1 cellular context compared by ENCODE assay signal in the genomic region with DNA sequence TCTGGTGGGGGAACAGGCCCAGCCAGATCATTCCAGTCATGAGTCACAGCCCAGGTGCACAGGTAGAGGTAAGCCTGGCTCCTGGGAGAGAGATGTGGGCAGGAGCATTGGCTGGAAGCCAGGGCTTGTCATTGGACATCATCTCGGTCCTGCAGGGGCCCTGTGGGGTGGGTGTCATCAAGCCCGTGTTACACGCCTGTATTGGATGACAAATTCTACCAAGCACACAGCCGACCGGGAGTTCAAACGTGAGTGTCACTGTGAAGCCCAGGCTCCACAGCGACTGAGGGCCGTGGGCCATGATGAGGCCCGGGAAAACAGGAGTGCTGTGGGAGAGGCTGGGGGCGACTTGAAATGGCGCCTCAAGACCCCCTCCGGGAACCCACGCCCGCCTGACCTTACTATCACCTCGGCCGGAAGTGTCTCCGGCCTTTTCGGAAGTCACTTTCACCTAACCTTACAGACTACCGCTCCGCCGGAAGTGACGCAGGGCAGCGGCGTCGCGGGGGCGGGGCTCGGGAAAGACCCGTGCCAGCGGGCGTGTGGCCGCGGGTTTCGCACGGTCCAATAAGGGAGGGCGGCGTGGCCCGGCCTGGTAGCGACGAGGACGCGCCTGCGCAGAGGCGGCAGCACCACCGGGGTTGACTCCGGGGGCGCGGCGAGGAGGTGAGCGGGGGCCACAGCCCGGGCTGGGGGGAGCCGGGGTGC.
TF ChIP-seq lines count a peak whose summit lies in the region.

Gene FKBP2 (plus strand): TSS at position 629 of the 708 bp plus-strand sequence. CDS start 1,293 bp downstream, outside the sequence.

TF ChIP-seq in K562, 482 proteins besides CTCF, POLR2A, EP300 and RAD21 (continued from another document and continues in another):
- TF ChIP-seq USF1 (CRISPR knock-in tag; IDR thresholded peaks at IDR 0.05): peak; percentile 67
- peak; percentile 93 for TF ChIP-seq ETV5 (CRISPR knock-in tag; IDR thresholded peaks at IDR 0.05; ENCODE audit: low read depth)
- TF ChIP-seq ZNF23 (CRISPR knock-in tag; IDR thresholded peaks at IDR 0.05): peak; percentile 70; the same call in 1 of the 2 replicates
- TF ChIP-seq ZBTB7A (IDR thresholded peaks at IDR 0.05; ENCODE audit: borderline replicate concordance, control insufficient read depth, low read depth, low read length): peak; percentile 96
- TF ChIP-seq, protein P1, sequence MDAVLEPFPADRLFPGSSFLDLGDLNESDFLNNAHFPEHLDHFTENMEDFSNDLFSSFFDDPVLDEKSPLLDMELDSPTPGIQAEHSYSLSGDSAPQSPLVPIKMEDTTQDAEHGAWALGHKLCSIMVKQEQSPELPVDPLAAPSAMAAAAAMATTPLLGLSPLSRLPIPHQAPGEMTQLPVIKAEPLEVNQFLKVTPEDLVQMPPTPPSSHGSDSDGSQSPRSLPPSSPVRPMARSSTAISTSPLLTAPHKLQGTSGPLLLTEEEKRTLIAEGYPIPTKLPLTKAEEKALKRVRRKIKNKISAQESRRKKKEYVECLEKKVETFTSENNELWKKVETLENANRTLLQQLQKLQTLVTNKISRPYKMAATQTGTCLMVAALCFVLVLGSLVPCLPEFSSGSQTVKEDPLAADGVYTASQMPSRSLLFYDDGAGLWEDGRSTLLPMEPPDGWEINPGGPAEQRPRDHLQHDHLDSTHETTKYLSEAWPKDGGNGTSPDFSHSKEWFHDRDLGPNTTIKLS (IDR thresholded peaks at IDR 0.05; ENCODE audit: borderline replicate concordance, low read depth): peak; percentile 67; the same call in 1 of the 2 replicates
- peak; percentile 4; the same call in 1 of the 2 replicates for TF ChIP-seq CBFA2T3 (IDR thresholded peaks at IDR 0.05)
- peak in 1 of 2 experiments; percentile 19; a peak in 1 of 3 replicates for TF ChIP-seq CBX3 (IDR thresholded peaks at IDR 0.05; ENCODE audit: borderline replicate concordance in 1 of 2, low read length in 2 of 2)
- no peak for TF ChIP-seq ESRRB (CRISPR knock-in tag; IDR thresholded peaks at IDR 0.05; ENCODE audit: borderline replicate concordance)
- TF ChIP-seq EGR1 (conservative IDR thresholded peaks at IDR 0.05): peak; percentile 91
- TF ChIP-seq POLR2AphosphoS2 (IDR thresholded peaks at IDR 0.05; ENCODE audit: low read length): peak; percentile 98
- TF ChIP-seq ZC3H4 (CRISPR knock-in tag; IDR thresholded peaks at IDR 0.05; ENCODE audit: borderline replicate concordance): peak; percentile 93; the same call in 1 of the 2 replicates
- TF ChIP-seq SIN3A (IDR thresholded peaks at IDR 0.05; ENCODE audit: borderline replicate concordance in 2 of 2, control insufficient read depth in 1 of 2, low read depth in 2 of 2, low read length in 2 of 2): peak; percentile 44 to 62; a peak in 1 of 4 replicates
- TF ChIP-seq, protein P2, sequence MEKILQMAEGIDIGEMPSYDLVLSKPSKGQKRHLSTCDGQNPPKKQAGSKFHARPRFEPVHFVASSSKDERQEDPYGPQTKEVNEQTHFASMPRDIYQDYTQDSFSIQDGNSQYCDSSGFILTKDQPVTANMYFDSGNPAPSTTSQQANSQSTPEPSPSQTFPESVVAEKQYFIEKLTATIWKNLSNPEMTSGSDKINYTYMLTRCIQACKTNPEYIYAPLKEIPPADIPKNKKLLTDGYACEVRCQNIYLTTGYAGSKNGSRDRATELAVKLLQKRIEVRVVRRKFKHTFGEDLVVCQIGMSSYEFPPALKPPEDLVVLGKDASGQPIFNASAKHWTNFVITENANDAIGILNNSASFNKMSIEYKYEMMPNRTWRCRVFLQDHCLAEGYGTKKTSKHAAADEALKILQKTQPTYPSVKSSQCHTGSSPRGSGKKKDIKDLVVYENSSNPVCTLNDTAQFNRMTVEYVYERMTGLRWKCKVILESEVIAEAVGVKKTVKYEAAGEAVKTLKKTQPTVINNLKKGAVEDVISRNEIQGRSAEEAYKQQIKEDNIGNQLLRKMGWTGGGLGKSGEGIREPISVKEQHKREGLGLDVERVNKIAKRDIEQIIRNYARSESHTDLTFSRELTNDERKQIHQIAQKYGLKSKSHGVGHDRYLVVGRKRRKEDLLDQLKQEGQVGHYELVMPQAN (IDR thresholded peaks at IDR 0.05; ENCODE audit: borderline replicate concordance): peak; percentile 55
- peak; percentile 52; the same call in 1 of the 2 replicates for TF ChIP-seq ATF1 (CRISPR knock-in tag; IDR thresholded peaks at IDR 0.05)
- TF ChIP-seq ATF1 (tag; IDR thresholded peaks at IDR 0.05): peak; percentile 97
- 0 out of 2 replicates have a peak, but pooled peaks have one; percentile 81 for TF ChIP-seq CREB5 (CRISPR knock-in tag; IDR thresholded peaks at IDR 0.05)
- TF ChIP-seq ZNF133 (CRISPR knock-in tag; IDR thresholded peaks at IDR 0.05): no peak
- no peak for TF ChIP-seq ZNF24 (IDR thresholded peaks at IDR 0.05)
- 0 out of 2 replicates have a peak, but pooled peaks have one; percentile 58 for TF ChIP-seq ZNF586 (CRISPR knock-in tag; conservative IDR thresholded peaks at IDR 0.05)
- peak; percentile 95 for TF ChIP-seq CXXC5 (CRISPR knock-in tag; IDR thresholded peaks at IDR 0.05)
- TF ChIP-seq ZNF232 (CRISPR knock-in tag; IDR thresholded peaks at IDR 0.05): peak; percentile 29; the same call in 1 of the 2 replicates
- TF ChIP-seq SNAPC5 (CRISPR knock-in tag; IDR thresholded peaks at IDR 0.05): no peak
- no peak; the same call in 1 of the 2 replicates for TF ChIP-seq TARDBP (IDR thresholded peaks at IDR 0.05)
- TF ChIP-seq ZFP1 (CRISPR knock-in tag; IDR thresholded peaks at IDR 0.05): peak; percentile 67; the same call in 1 of the 2 replicates
- peak; percentile 39 for TF ChIP-seq ETS1 (conservative IDR thresholded peaks at IDR 0.05; ENCODE audit: control insufficient read depth, low read depth, low read length)
- no peak for TF ChIP-seq HDGF (IDR thresholded peaks at IDR 0.05)
- TF ChIP-seq ESRRA (IDR thresholded peaks at IDR 0.05; ENCODE audit: borderline replicate concordance, low read depth): peak; percentile 95
- TF ChIP-seq PHF8 (IDR thresholded peaks at IDR 0.05; ENCODE audit: borderline replicate concordance, low read length): peak; percentile 88; the same call in 1 of the 2 replicates
- TF ChIP-seq, protein P3, sequence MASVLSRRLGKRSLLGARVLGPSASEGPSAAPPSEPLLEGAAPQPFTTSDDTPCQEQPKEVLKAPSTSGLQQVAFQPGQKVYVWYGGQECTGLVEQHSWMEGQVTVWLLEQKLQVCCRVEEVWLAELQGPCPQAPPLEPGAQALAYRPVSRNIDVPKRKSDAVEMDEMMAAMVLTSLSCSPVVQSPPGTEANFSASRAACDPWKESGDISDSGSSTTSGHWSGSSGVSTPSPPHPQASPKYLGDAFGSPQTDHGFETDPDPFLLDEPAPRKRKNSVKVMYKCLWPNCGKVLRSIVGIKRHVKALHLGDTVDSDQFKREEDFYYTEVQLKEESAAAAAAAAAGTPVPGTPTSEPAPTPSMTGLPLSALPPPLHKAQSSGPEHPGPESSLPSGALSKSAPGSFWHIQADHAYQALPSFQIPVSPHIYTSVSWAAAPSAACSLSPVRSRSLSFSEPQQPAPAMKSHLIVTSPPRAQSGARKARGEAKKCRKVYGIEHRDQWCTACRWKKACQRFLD (CRISPR knock-in tag; IDR thresholded peaks at IDR 0.05): peak; percentile 70; the same call in 1 of the 2 replicates
- TF ChIP-seq SPI1 (IDR thresholded peaks at IDR 0.05; ENCODE audit: borderline replicate concordance, low read depth, low read length): peak; percentile 35; the same call in 1 of the 2 replicates
- peak; percentile 56 for TF ChIP-seq L3MBTL2 (IDR thresholded peaks at IDR 0.05)
- peak; percentile 42; the same call in 1 of the 2 replicates for TF ChIP-seq TFAP4 (CRISPR knock-in tag; IDR thresholded peaks at IDR 0.05; ENCODE audit: borderline replicate concordance)
- TF ChIP-seq ZNF431 (CRISPR knock-in tag; IDR thresholded peaks at IDR 0.05): peak; percentile 13; the same call in 1 of the 2 replicates
- peak; percentile 79 for TF ChIP-seq RBM25 (IDR thresholded peaks at IDR 0.05; ENCODE audit: low read depth, low read length, severe bottlenecking)
- TF ChIP-seq GABPB1 (CRISPR knock-in tag; IDR thresholded peaks at IDR 0.05): peak; percentile 99
- TF ChIP-seq ZEB2 (IDR thresholded peaks at IDR 0.05): peak; percentile 91
- no peak for TF ChIP-seq ZNF197 (CRISPR knock-in tag; IDR thresholded peaks at IDR 0.05; ENCODE audit: low read depth)
- TF ChIP-seq ZKSCAN1 (IDR thresholded peaks at IDR 0.05; ENCODE audit: low read depth, low read length): no peak
- TF ChIP-seq MYC (IDR thresholded peaks at IDR 0.05; ENCODE audit: low read depth, low read length): peak; percentile 79
- peak; percentile 91; the same call in 1 of the 2 replicates for TF ChIP-seq MYC (CRISPR knock-in tag; IDR thresholded peaks at IDR 0.05; ENCODE audit: borderline replicate concordance, low read depth)
- peak; percentile 99 for TF ChIP-seq GABPA (tag; conservative IDR thresholded peaks at IDR 0.05; ENCODE audit: low read depth)
- TF ChIP-seq YY1 (IDR thresholded peaks at IDR 0.05; ENCODE audit: borderline replicate concordance in 1 of 3, control insufficient read depth in 1 of 3, extremely low read depth in 1 of 3, insufficient read depth in 3 of 3, insufficient read length in 1 of 3, insufficient replicate concordance in 2 of 3, low read depth in 1 of 3, low read length in 2 of 3): peak in 2 of 3 experiments; percentile 60 to 86
- no peak for TF ChIP-seq NCOA6 (IDR thresholded peaks at IDR 0.05)
- TF ChIP-seq, protein P4, sequence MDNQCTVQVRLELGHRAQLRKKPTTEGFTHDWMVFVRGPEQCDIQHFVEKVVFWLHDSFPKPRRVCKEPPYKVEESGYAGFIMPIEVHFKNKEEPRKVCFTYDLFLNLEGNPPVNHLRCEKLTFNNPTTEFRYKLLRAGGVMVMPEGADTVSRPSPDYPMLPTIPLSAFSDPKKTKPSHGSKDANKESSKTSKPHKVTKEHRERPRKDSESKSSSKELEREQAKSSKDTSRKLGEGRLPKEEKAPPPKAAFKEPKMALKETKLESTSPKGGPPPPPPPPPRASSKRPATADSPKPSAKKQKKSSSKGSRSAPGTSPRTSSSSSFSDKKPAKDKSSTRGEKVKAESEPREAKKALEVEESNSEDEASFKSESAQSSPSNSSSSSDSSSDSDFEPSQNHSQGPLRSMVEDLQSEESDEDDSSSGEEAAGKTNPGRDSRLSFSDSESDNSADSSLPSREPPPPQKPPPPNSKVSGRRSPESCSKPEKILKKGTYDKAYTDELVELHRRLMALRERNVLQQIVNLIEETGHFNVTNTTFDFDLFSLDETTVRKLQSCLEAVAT (IDR thresholded peaks at IDR 0.05): peak in 1 of 2 experiments; percentile 45; a peak in 1 of 4 replicates
- TF ChIP-seq ZNF76 (CRISPR knock-in tag; IDR thresholded peaks at IDR 0.05; ENCODE audit: borderline replicate concordance): 0 out of 2 replicates have a peak, but pooled peaks have one; percentile 10
- TF ChIP-seq HCFC1 (IDR thresholded peaks at IDR 0.05; ENCODE audit: low read depth, low read length): peak; percentile 66
- no peak for TF ChIP-seq CTCFL (IDR thresholded peaks at IDR 0.05; ENCODE audit: borderline replicate concordance, insufficient read depth, low read depth, low read length, poor library complexity, severe bottlenecking)
- TF ChIP-seq ZNF184 (CRISPR knock-in tag; IDR thresholded peaks at IDR 0.05): no peak
- TF ChIP-seq KDM4B (IDR thresholded peaks at IDR 0.05; ENCODE audit: borderline replicate concordance in 2 of 2, low read depth in 1 of 2): peak in 1 of 2 experiments; percentile 77; a peak in 1 of 4 replicates
- peak; percentile 47; the same call in 1 of the 2 replicates for TF ChIP-seq DPF2 (IDR thresholded peaks at IDR 0.05)
- peak; percentile 98 for TF ChIP-seq RBFOX2 (IDR thresholded peaks at IDR 0.05; ENCODE audit: low read depth, low read length)
